Comparison of ENCODE assay signal across 8 cellular contexts in the genomic region with DNA sequence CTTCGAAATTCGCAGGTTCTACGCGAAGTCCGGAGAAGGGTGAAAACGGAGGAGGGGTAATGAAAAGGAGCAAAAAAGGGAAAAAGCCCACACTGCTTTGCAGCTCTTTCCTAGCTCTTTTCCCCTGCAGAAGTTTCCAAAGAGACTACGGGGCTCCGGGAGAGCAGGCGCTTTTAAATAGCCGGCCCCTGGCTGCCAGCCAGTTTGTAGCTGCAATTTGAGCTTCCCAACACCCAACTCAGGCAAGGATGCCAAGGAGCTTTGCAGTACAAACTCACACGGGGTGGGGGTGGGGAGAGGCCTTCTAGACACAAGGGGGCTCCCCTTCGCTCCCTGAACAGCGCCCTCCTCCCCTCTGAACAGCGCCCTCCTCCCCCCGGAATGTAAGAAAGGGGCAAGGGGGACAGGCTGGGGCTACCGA. TPM values are rescaled to one million over a fixed set of nuclear protein-coding genes. Genes with fewer than 3 reads are reported as not detected.
DNase-seq lines count a peak whose midpoint lies in the region; ATAC-seq, FAIRE-seq and TF ChIP-seq lines count a peak whose summit lies in the region.

A gene with protein sequence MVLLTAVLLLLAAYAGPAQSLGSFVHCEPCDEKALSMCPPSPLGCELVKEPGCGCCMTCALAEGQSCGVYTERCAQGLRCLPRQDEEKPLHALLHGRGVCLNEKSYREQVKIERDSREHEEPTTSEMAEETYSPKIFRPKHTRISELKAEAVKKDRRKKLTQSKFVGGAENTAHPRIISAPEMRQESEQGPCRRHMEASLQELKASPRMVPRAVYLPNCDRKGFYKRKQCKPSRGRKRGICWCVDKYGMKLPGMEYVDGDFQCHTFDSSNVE (minus strand): TSS at position 149 of the 421 bp plus-strand sequence. CDS start 774 bp downstream, outside the sequence.

- H3K9me3 ChIP-seq in astrocyte (ENCODE audit: insufficient read depth, low read depth, low read length) (no peaks in the 10 kb centered on the region), right atrium auricular region (no peaks in the 10 kb centered on the region)

- H3K27me3 ChIP-seq in astrocyte (ENCODE audit: insufficient read depth, low read length) (no peaks in the 10 kb centered on the region), right atrium auricular region (no peaks in the 10 kb centered on the region)

- TF ChIP-seq CTCF in astrocyte (IDR thresholded peaks at IDR 0.05; ENCODE audit: insufficient read depth, low read depth, low read length) (no peak), right atrium auricular region (IDR thresholded peaks at IDR 0.05) (peak in 1 of 2 donors; percentile 50)

- H3K4me3 ChIP-seq in astrocyte (ENCODE audit: insufficient read depth, low read depth, low read length) (peak within 1 kb of the TSS; percentile 93), right atrium auricular region (peak within 1 kb of the TSS; percentile 44 to 62)

- H3K36me3 ChIP-seq in astrocyte (ENCODE audit: insufficient read depth, low read length) (no peaks in the 10 kb centered on the region), right atrium auricular region (no peaks in the 10 kb centered on the region)

- peak within 1 kb of the TSS; percentile 95 for H3K4me2 ChIP-seq in astrocyte (ENCODE audit: low read length)

- peak within 1 kb of the TSS; percentile 49 for H3K27ac ChIP-seq in astrocyte (ENCODE audit: low read depth, low read length)
- H3K27ac ChIP-seq in right atrium auricular region: peak within 1 kb of the TSS; percentile 78 to 92

- DNase-seq in DMS153 (lab: John Stamatoyannopoulos, UW): peak; percentile 82
- DNase-seq in NCI-H2081 treated with DMSO at 0.1 percent for 48 hours (lab: John Stamatoyannopoulos, UW): peak; percentile 64
- peak; percentile 85 for DNase-seq in astrocyte (ENCODE audit: low read depth)
- peak; percentile 92 for DNase-seq in right atrium auricular region (ENCODE audit: low spot score)
- DNase-seq in pons (ENCODE audit: low spot score): peak; percentile 53
- DNase-seq in AG08395 (ENCODE audit: low spot score): no peak
- DNase-seq in activated naive CD4-positive, alpha-beta T cell (lab: John Stamatoyannopoulos, UW): no peak

- H3K79me2 ChIP-seq in astrocyte (ENCODE audit: insufficient read depth, low read length): peaks cover 33% of the 10 kb centered on the region

- H3K9ac ChIP-seq in astrocyte (ENCODE audit: low read length): peak within 1 kb of the TSS; percentile 80

- H3K27ac Mint-ChIP-seq in astrocyte (ENCODE audit: unreplicated experiment): peak within 1 kb of the TSS; percentile 67

- H4K20me1 ChIP-seq in astrocyte (ENCODE audit: insufficient read depth, low read length): peaks cover 17% of the 10 kb centered on the region

- H3K4me1 ChIP-seq in astrocyte (ENCODE audit: insufficient read depth, low read length) (peaks cover 54% of the 10 kb centered on the region), right atrium auricular region (peaks cover 0 to 77% of the 10 kb centered on the region in 2 donors)

- H3K36me3 Mint-ChIP-seq in astrocyte (ENCODE audit: low read depth, unreplicated experiment): no peaks in the 10 kb centered on the region

- peaks cover 25% of the 10 kb centered on the region for H3K4me1 Mint-ChIP-seq in astrocyte (ENCODE audit: low read depth, unreplicated experiment)

- H3K9me3 Mint-ChIP-seq in astrocyte (ENCODE audit: unreplicated experiment): no peaks in the 10 kb centered on the region

- no peak for FAIRE-seq in astrocyte (lab: Jason Lieb, UNC)

- peak within 1 kb of the TSS; percentile 82 for H2AFZ ChIP-seq in astrocyte (ENCODE audit: low read depth, low read length)

- H3K27me3 Mint-ChIP-seq in astrocyte (ENCODE audit: low read depth, unreplicated experiment): no peaks in the 10 kb centered on the region

- ATAC-seq in HG02981 (IDR thresholded peaks at IDR 0.05; ENCODE audit: unreplicated experiment): no peak

- peak within 1 kb of the TSS; percentile 97 for H3K4me3 Mint-ChIP-seq in astrocyte (ENCODE audit: unreplicated experiment)

RNA-seq across cellular contexts. Expression of the gene that starts here (rescaled TPM):
- 422 and 452 TPM in 2 replicates for total RNA-seq in astrocyte
- 100 to 1,000 TPM; 169 to 554 TPM for total RNA-seq in right atrium auricular region

Comparison
In these comparisons a context has a peak if more than half of its experiments do, and no peak if none do; other contexts are left out.
1. DNase-seq: peak in DMS153 (single experiment), NCI-H2081 treated with DMSO at 0.1 percent for 48 hours (single experiment), astrocyte (single experiment), right atrium auricular region (single experiment) and pons (single experiment); none in AG08395 (single experiment) and activated naive CD4-positive, alpha-beta T cell (0 of 4).